Comparison of ENCODE assay signal across 2 cellular contexts in the genomic region with DNA sequence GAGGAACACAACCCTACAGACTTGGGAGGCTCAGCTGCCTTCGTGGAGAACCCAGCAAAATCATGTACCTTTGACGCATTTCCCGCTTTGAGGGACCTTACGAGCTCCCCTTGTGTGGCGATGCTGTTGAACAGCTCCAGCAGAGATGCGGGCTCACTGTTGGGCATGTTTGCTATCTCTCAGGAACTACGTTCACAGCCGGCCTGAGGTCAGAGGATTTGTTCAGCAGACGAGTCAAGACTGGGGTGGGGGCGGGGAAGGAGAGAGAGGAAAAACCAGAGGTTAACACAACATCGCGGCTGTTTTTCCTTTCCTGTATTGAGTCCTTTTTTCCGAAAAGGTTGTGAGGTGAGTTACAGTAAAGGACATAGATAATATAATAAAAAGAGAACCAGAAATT.
TF ChIP-seq lines count a peak whose summit lies in the region.

No MANE protein-coding gene starts in this region.

TF ChIP-seq in IMR-90, 13 proteins besides CTCF, POLR2A, EP300 and RAD21:
- TF ChIP-seq FOS (IDR thresholded peaks at IDR 0.05; ENCODE audit: low read depth, low read length) (no peak), RFX5 (IDR thresholded peaks at IDR 0.05; ENCODE audit: low read depth, low read length) (no peak), RCOR1 (IDR thresholded peaks at IDR 0.05; ENCODE audit: insufficient replicate concordance, low read length) (no peak), MAFK (IDR thresholded peaks at IDR 0.05; ENCODE audit: low read depth, low read length) (no peak), NFE2L2 (IDR thresholded peaks at IDR 0.05; ENCODE audit: low read depth, low read length) (no peak), CHD1 (IDR thresholded peaks at IDR 0.05; ENCODE audit: low read depth, low read length) (no peak)

TF ChIP-seq in endothelial cell of umbilical vein, 7 proteins besides CTCF, POLR2A, EP300 and RAD21:
- TF ChIP-seq JUN (IDR thresholded peaks at IDR 0.05; ENCODE audit: borderline replicate concordance, insufficient read depth, insufficient read length, low read depth) = no peak
- no peak for TF ChIP-seq POLR2AphosphoS5 (IDR thresholded peaks at IDR 0.05; ENCODE audit: insufficient read depth, low read depth, low read length)
- TF ChIP-seq FOS (IDR thresholded peaks at IDR 0.05; ENCODE audit: borderline replicate concordance, insufficient read depth, low read length) = no peak
- no peak for TF ChIP-seq MYC (IDR thresholded peaks at IDR 0.05; ENCODE audit: low read depth, low read length)
- TF ChIP-seq GATA2 (IDR thresholded peaks at IDR 0.05; ENCODE audit: insufficient read depth, insufficient read length, low read depth, low read length) = no peak
- no peak for TF ChIP-seq EZH2 (IDR thresholded peaks at IDR 0.05; ENCODE audit: borderline replicate concordance, low read depth, low read length, severe bottlenecking)
- TF ChIP-seq, protein P1, sequence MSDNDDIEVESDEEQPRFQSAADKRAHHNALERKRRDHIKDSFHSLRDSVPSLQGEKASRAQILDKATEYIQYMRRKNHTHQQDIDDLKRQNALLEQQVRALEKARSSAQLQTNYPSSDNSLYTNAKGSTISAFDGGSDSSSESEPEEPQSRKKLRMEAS (IDR thresholded peaks at IDR 0.05; ENCODE audit: insufficient read depth, insufficient read length) = no peak
